In the genomic region with DNA sequence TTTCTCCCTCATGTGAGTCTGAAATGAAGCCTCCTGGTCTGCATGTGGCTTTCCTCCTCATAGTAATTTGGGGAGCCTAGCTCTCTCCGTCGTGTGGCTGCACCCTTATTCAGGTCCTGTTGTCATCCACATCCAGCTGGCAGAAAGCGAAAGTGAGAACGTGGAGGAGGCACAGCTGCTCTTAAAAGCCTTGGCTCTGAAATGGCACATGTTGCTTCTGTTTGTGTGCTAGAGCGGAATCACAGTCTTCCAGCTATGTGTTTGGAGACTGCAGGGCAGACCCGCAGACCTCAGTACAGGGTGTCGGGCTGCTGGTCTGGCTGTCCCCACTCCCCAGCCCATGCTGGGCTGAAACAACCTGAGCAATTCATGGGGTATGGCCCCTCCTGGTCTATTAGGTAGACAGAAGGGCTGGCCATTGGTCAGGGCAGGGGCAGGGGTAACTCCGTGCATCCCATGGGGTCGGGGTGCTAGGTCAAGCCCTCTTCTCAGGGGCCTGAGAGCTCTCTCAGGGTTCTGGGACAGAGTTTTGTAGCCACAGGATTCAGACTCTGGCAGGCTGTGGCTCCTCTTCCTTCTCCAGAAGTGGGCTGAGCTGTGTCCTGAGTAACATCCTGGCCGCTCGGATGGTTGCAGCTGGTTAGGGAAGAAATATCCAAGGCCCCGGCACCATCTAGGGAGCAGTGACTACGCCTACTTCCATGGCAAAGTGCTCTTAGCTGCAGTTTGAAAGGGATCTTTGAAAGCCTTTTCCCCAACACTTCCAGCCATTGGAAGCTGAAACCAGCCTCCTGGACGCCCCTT, we compare ENCODE assay signal across 12 cellular contexts. TPM values are rescaled to one million over a fixed set of nuclear protein-coding genes. Genes with fewer than 3 reads are reported as not detected.
A peak's percentile ranks its signal among the peaks of the same experiment; 100 is the strongest.
DNase-seq lines count a peak whose midpoint lies in the region; ATAC-seq, FAIRE-seq and TF ChIP-seq lines count a peak whose summit lies in the region.
"Had no signal": no experiment of that assay in that cellular context is flagged by ENCODE, and none has a peak within 500 bp of the region (broad histone marks: within the 10 kb centered on the region; RNA-seq: fewer than 3 reads in every experiment).

No MANE protein-coding gene starts in this region.

- H3K79me2 ChIP-seq in HepG2 (ENCODE audit: insufficient read depth, low read length): no peaks in the 10 kb centered on the region

- no TSS peak for BruUV-seq in HepG2 (replicated peaks; lab: Mats Ljungman, UMichigan)

- POLR2A ChIA-PET in HepG2 (lab: Yijun Ruan, JAX): interaction anchor here (1.1 kb wide), 1 partner anchor 10 kb away, joined by 3 read pairs; no protein-coding TSS in a partner anchor

- in situ Hi-C loops in HepG2 (cut with HindIII; ENCODE audit: extremely low pct_ligation_motif_present, low pct_unique_long_range_greater_than_20kb): no loop called here

- no peaks in the 10 kb centered on the region for H3K36me3 Mint-ChIP-seq in activated naive CD4-positive, alpha-beta T cell treated with anti-CD3 and anti-CD28 coated beads, Interleukin-2, amount 50 U/mL, for 72 hours

- H3K4me1 ChIP-seq in HepG2 (ENCODE audit: insufficient read depth, low read length) (peaks cover 16% of the 10 kb centered on the region), upper lobe of left lung (peaks cover 20 to 25% (median 23%) of the 10 kb centered on the region in 4 donors)

- intact Hi-C loops in HepG2 (cut with micrococcal nuclease; ENCODE audit: unreplicated experiment): no loop called here

- TF ChIP-seq POLR2A in HepG2 (IDR thresholded peaks at IDR 0.05; ENCODE audit: insufficient read depth in 1 of 2, low read depth in 2 of 2, low read length in 2 of 2) (no peak), upper lobe of left lung (IDR thresholded peaks at IDR 0.05) (no peak)

- H4K20me1 ChIP-seq in HepG2 (ENCODE audit: insufficient read depth, low read length): no peaks in the 10 kb centered on the region

- H3K9me3 ChIP-seq in HepG2 (ENCODE audit: low read length) (no peaks in the 10 kb centered on the region), upper lobe of left lung (no peaks in the 10 kb centered on the region)

- FAIRE-seq in HepG2 (lab: Jason Lieb, UNC): no peak

- H3K4me3 ChIP-seq in HepG2 (replicated peaks in 1 of 3; ENCODE audit: insufficient read depth in 1 of 3, low read depth in 2 of 3, low read length in 3 of 3) (no peak overlapping the region), upper lobe of left lung (peak overlapping the region in 2 of 4 donors; percentile 8 to 13)

- 29% methylated on average over 7 of the region's 14 CpGs for WGBS in HepG2 (ENCODE audit: low lambda C conversion rate)
- WGBS in upper lobe of left lung, 2 donors: 31 to 35% methylated on average over 11 to 14 of the region's 14 CpGs

- DNase-seq in SHP77 (lab: John Stamatoyannopoulos, UW) (peak; percentile 28 to 29), SHP77 treated with DMSO at 0.1 percent for 48 hours (lab: John Stamatoyannopoulos, UW) (no peak), HepG2 (ENCODE audit: low spot score) (no peak), upper lobe of left lung (peak in 1 of 2 donors; percentile 53), medulla oblongata (ENCODE audit: extremely low spot score) (no peak)
- DNase-seq in stimulated activated CD4-positive, alpha-beta T cell treated with anti-CD3 and anti-CD28 coated beads, Interleukin-4, amount 100 ng/mL, for 1 hour: no peak
- no peak for DNase-seq in activated naive CD4-positive, alpha-beta T cell treated with anti-CD3 and anti-CD28 coated beads, Interleukin-2, amount 50 U/mL, for 72 hours (ENCODE audit: low spot score in 2 of 2)
- DNase-seq: brain microvascular endothelial cell; NCI-H1436; stimulated activated CD4-positive, alpha-beta T cell treated with anti-CD3 and anti-CD28 coated beads, Interleukin-12 subunit alpha, Interleukin-12 subunit beta, amount 100 ng/mL, for 4 hours had no signal

- no peak for TF ChIP-seq CTCF in HepG2 (CRISPR knock-in tag; IDR thresholded peaks at IDR 0.05)
- TF ChIP-seq CTCF in upper lobe of left lung (IDR thresholded peaks at IDR 0.05): no peak

- H3K9me3 Mint-ChIP-seq in activated naive CD4-positive, alpha-beta T cell treated with anti-CD3 and anti-CD28 coated beads, Interleukin-2, amount 50 U/mL, for 72 hours: no peaks in the 10 kb centered on the region

- ATAC-seq in HepG2 (no peak; the same call in 2 of the 3 replicates), upper lobe of left lung (ENCODE audit: low FRiP score in 2 of 2) (peak in 1 of 2 donors; percentile 28)
- ATAC-seq in activated naive CD4-positive, alpha-beta T cell treated with anti-CD3 and anti-CD28 coated beads, Interleukin-2, amount 50 U/mL, for 72 hours: no peak

- no peak overlapping the region for H3K27ac Mint-ChIP-seq in activated naive CD4-positive, alpha-beta T cell treated with anti-CD3 and anti-CD28 coated beads, Interleukin-2, amount 50 U/mL, for 72 hours

- CTCF ChIA-PET in HepG2 (lab: Yijun Ruan, JAX; ENCODE audit: low intra/inter-chr PET ratio, low total read pairs): no interaction called here

- peak overlapping the region; percentile 37 for H3K27ac ChIP-seq in angular gyrus (ENCODE audit: low read depth, low read length)
- no peak overlapping the region for H3K27ac ChIP-seq in HepG2 (ENCODE audit: extremely low read length, insufficient read depth, low read length)
- peak overlapping the region; percentile 48 to 80 (median 66) for H3K27ac ChIP-seq in upper lobe of left lung
- H3K27ac ChIP-seq: brain microvascular endothelial cell, VCaP had no signal

- TF ChIP-seq RAD21 in HepG2 (CRISPR knock-in tag; IDR thresholded peaks at IDR 0.05): no peak

- H2AFZ ChIP-seq in HepG2 (ENCODE audit: low read length): no peak overlapping the region

- H3K9ac ChIP-seq in HepG2 (ENCODE audit: insufficient read depth, low read depth, low read length): no peak overlapping the region

- TF ChIP-seq EP300 in HepG2 (IDR thresholded peaks at IDR 0.05; ENCODE audit: low read depth in 2 of 2, low read length in 2 of 2) (no peak), HepG2 (CRISPR knock-in tag; IDR thresholded peaks at IDR 0.05; ENCODE audit: borderline replicate concordance) (no peak), upper lobe of left lung (IDR thresholded peaks at IDR 0.05) (no peak)

- peak overlapping the region; percentile 54 for H3K4me2 ChIP-seq in HepG2 (ENCODE audit: low read depth, low read length)

- H3K36me3 ChIP-seq in HepG2 (replicated peaks in 1 of 2; ENCODE audit: control insufficient read depth in 1 of 2, insufficient read depth in 2 of 2, low read length in 2 of 2) (no peaks in the 10 kb centered on the region), upper lobe of left lung (no peaks in the 10 kb centered on the region)
- H3K36me3 ChIP-seq: brain microvascular endothelial cell had no signal

- peaks cover 6 to 18% of the 10 kb centered on the region in 2 experiments; a peak in 4 of 5 replicates for H3K27me3 ChIP-seq in HepG2 (ENCODE audit: control insufficient read depth in 1 of 2, insufficient read depth in 2 of 2, low read length in 2 of 2)
- no peaks in the 10 kb centered on the region for H3K27me3 ChIP-seq in upper lobe of left lung
- H3K27me3 ChIP-seq: brain microvascular endothelial cell had no signal

RNA-seq across cellular contexts. Expression of gene C11orf96, which starts 50.6 kb away (rescaled TPM):
- not detected in 2 replicates for total RNA-seq in HepG2 (2016; rRNA removed; fragmentation: Illumina TruSeq; extraction: Trizol)
- not detected in 2 replicates for total RNA-seq in HepG2 (2016; cell fraction: cytosol; rRNA removed; fragmentation: Illumina TruSeq; extraction: Trizol; ENCODE audit: low read depth)
- total RNA-seq in HepG2 (2016; cell fraction: insoluble cytoplasmic fraction; rRNA removed; fragmentation: Illumina TruSeq; extraction: Trizol): not detected in 2 replicates
- not detected in 2 replicates for total RNA-seq in HepG2 (2016; cell fraction: membrane; rRNA removed; fragmentation: Illumina TruSeq; extraction: Trizol)
- not detected in 2 replicates for total RNA-seq in HepG2 (2016; cell fraction: nucleus; rRNA removed; fragmentation: Illumina TruSeq; extraction: Trizol)
- 0.08 and 0.35 TPM in 2 replicates for polyA plus RNA-seq in HepG2 (2011; rRNA removed)
- polyA plus RNA-seq in HepG2 (2011; cell fraction: cytosol; rRNA removed): 0.25 and 0.28 TPM in 2 replicates
- polyA plus RNA-seq in HepG2 (2011; cell fraction: nucleus; rRNA removed): 0.13 and 0.62 TPM in 2 replicates
- polyA plus RNA-seq in HepG2 (2012): 0.80 TPM in 1 of 2 replicates, not detected in the other
- polyA plus RNA-seq in HepG2 (2016; cell fraction: cytosol; fragmentation: Illumina TruSeq; extraction: Trizol; ENCODE audit: low read depth): not detected in 2 replicates
- not detected in 2 replicates for polyA plus RNA-seq in HepG2 (2016; cell fraction: insoluble cytoplasmic fraction; fragmentation: Illumina TruSeq; extraction: Trizol; ENCODE audit: low read depth)
- not detected in 2 replicates for polyA plus RNA-seq in HepG2 (2016; cell fraction: membrane; fragmentation: Illumina TruSeq; extraction: Trizol; ENCODE audit: low read depth)
- not detected in 2 replicates for polyA plus RNA-seq in HepG2 (2016; cell fraction: nucleus; fragmentation: Illumina TruSeq; extraction: Trizol; ENCODE audit: insufficient read depth, low read depth)
- not detected in 2 replicates for polyA minus RNA-seq in HepG2 (2011; rRNA and poly(A)+ RNA removed; ENCODE audit: low replicate concordance)
- polyA minus RNA-seq in HepG2 (2011; cell fraction: cytosol; rRNA and poly(A)+ RNA removed): 0.49 TPM in 1 of 2 replicates, not detected in the other
- polyA minus RNA-seq in HepG2 (2011; cell fraction: nucleus; rRNA and poly(A)+ RNA removed): not detected in 2 replicates
- total RNA-seq in upper lobe of left lung: 100 to 1,000 TPM in 4 of 6 donors, 10 to 100 TPM in 2; 83.2 to 255 (median 168) TPM
- total RNA-seq in activated naive CD4-positive, alpha-beta T cell treated with anti-CD3 and anti-CD28 coated beads, Interleukin-2, amount 50 U/mL, for 72 hours: under 1 TPM; 0.11 to 0.49 TPM

RNA-seq across cellular contexts. Expression of gene ACCSL, which starts 54.7 kb away (rescaled TPM):
- total RNA-seq in HepG2 (2016; rRNA removed; fragmentation: Illumina TruSeq; extraction: Trizol) (not detected in 2 replicates), upper lobe of left lung (not detected)
- not detected in 2 replicates for total RNA-seq in HepG2 (2016; cell fraction: cytosol; rRNA removed; fragmentation: Illumina TruSeq; extraction: Trizol; ENCODE audit: low read depth)
- not detected in 2 replicates for total RNA-seq in HepG2 (2016; cell fraction: insoluble cytoplasmic fraction; rRNA removed; fragmentation: Illumina TruSeq; extraction: Trizol)
- not detected in 2 replicates for total RNA-seq in HepG2 (2016; cell fraction: membrane; rRNA removed; fragmentation: Illumina TruSeq; extraction: Trizol)
- not detected in 2 replicates for total RNA-seq in HepG2 (2016; cell fraction: nucleus; rRNA removed; fragmentation: Illumina TruSeq; extraction: Trizol)
- polyA plus RNA-seq in HepG2 (2011; rRNA removed): not detected in 2 replicates
- polyA plus RNA-seq in HepG2 (2011; cell fraction: cytosol; rRNA removed): not detected in 2 replicates
- not detected in 2 replicates for polyA plus RNA-seq in HepG2 (2011; cell fraction: nucleus; rRNA removed)
- not detected in 2 replicates for polyA plus RNA-seq in HepG2 (2012)
- polyA plus RNA-seq in HepG2 (2016; cell fraction: cytosol; fragmentation: Illumina TruSeq; extraction: Trizol; ENCODE audit: low read depth): not detected in 2 replicates
- polyA plus RNA-seq in HepG2 (2016; cell fraction: insoluble cytoplasmic fraction; fragmentation: Illumina TruSeq; extraction: Trizol; ENCODE audit: low read depth): not detected in 2 replicates
- not detected in 2 replicates for polyA plus RNA-seq in HepG2 (2016; cell fraction: membrane; fragmentation: Illumina TruSeq; extraction: Trizol; ENCODE audit: low read depth)
- polyA plus RNA-seq in HepG2 (2016; cell fraction: nucleus; fragmentation: Illumina TruSeq; extraction: Trizol; ENCODE audit: insufficient read depth, low read depth): not detected in 2 replicates
- polyA minus RNA-seq in HepG2 (2011; rRNA and poly(A)+ RNA removed; ENCODE audit: low replicate concordance): not detected in 2 replicates
- polyA minus RNA-seq in HepG2 (2011; cell fraction: cytosol; rRNA and poly(A)+ RNA removed): not detected in 2 replicates
- not detected in 2 replicates for polyA minus RNA-seq in HepG2 (2011; cell fraction: nucleus; rRNA and poly(A)+ RNA removed)
- total RNA-seq in activated naive CD4-positive, alpha-beta T cell treated with anti-CD3 and anti-CD28 coated beads, Interleukin-2, amount 50 U/mL, for 72 hours: under 1 TPM in 1 of 2 donors, not detected in 1; 0.11 TPM

Comparison
In these comparisons a context has a peak if more than half of its experiments do, and no peak if none do; other contexts are left out.
1. DNase-seq: peak in SHP77 (2 of 2); none in SHP77 treated with DMSO at 0.1 percent for 48 hours (single experiment), HepG2 (single experiment), medulla oblongata (single experiment), stimulated activated CD4-positive, alpha-beta T cell treated with anti-CD3 and anti-CD28 coated beads, Interleukin-4, amount 100 ng/mL, for 1 hour (single experiment) and activated naive CD4-positive, alpha-beta T cell treated with anti-CD3 and anti-CD28 coated beads, Interleukin-2, amount 50 U/mL, for 72 hours (0 of 2).
2. RNA of gene C11orf96, which starts 50.6 kb away (total RNA-seq): 83.2 to 255 TPM in upper lobe of left lung; 0.11 to 0.49 TPM in activated naive CD4-positive, alpha-beta T cell treated with anti-CD3 and anti-CD28 coated beads, Interleukin-2, amount 50 U/mL, for 72 hours and not detected in HepG2; every median in the first group is over 10 times any median in the second.